1 cellular context compared by ENCODE assay signal in genomic region chr2:168465594-168465993, GRCh38.
TF ChIP-seq lines count a peak whose summit lies in the region.

No MANE protein-coding gene starts in this region.

TF ChIP-seq in SK-N-SH treated with all-trans-retinoic acid at 6 μM for 48 hours, 23 proteins besides CTCF, POLR2A, EP300 and RAD21 (continued from another document):
- TF ChIP-seq POU6F1 (CRISPR knock-in tag; IDR thresholded peaks at IDR 0.05; ENCODE audit: borderline replicate concordance, low read depth) = no peak
- no peak for TF ChIP-seq CSRNP3 (CRISPR knock-in tag; IDR thresholded peaks at IDR 0.05)
- no peak for TF ChIP-seq ESRRG (CRISPR knock-in tag; IDR thresholded peaks at IDR 0.05)
- TF ChIP-seq CSDC2 (CRISPR knock-in tag; IDR thresholded peaks at IDR 0.05) = no peak
- no peak for TF ChIP-seq ARNTL (CRISPR knock-in tag; IDR thresholded peaks at IDR 0.05; ENCODE audit: borderline replicate concordance, low read depth)
- TF ChIP-seq ZFP30 (CRISPR knock-in tag; IDR thresholded peaks at IDR 0.05) = no peak
- no peak for TF ChIP-seq ZFP3 (CRISPR knock-in tag; IDR thresholded peaks at IDR 0.05)
- TF ChIP-seq ZC3H10 (CRISPR knock-in tag; IDR thresholded peaks at IDR 0.05) = no peak
